8 cellular contexts compared by ENCODE assay signal in the genomic region with DNA sequence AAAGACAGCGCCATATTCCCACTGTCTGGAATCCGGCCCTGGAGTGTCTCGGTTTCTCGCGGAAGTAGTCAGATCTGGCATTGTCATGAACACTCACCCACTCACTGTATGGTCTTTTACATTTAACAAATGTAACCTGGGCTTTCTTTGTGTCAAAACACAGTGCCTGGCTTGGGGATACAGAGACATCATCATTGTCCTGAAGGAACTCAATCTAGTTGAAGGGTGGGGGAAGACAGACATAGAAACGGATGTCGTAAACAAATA. TPM values are rescaled to one million over a fixed set of nuclear protein-coding genes. Genes with fewer than 3 reads are reported as not detected.
DNase-seq lines count a peak whose midpoint lies in the region; ATAC-seq, FAIRE-seq and TF ChIP-seq lines count a peak whose summit lies in the region.

No MANE protein-coding gene starts in this region.

- BruUV-seq in Caco-2 (replicated peaks; lab: Mats Ljungman, UMichigan), result no TSS peak

- peak overlapping the region; percentile 76 for H2AFZ ChIP-seq in fibroblast of lung (ENCODE audit: low read length)

- POLR2A ChIA-PET in Caco-2 (lab: Charles Lee), result no interaction called here

- ATAC-seq in RWPE2 (ENCODE audit: low read depth) (no peak), GM18907 (IDR thresholded peaks at IDR 0.05; ENCODE audit: unreplicated experiment) (no peak)

- peaks cover 11% of the 10 kb centered on the region for H3K4me1 ChIP-seq in Caco-2
- H3K4me1 ChIP-seq in RWPE2 (ENCODE audit: insufficient read depth, poor library complexity, severe bottlenecking), result peaks cover 14% of the 10 kb centered on the region
- H3K4me1 ChIP-seq in fibroblast of lung (ENCODE audit: control insufficient read depth, extremely low read depth, insufficient read depth, low read length), result peaks cover 6% of the 10 kb centered on the region

- H3K27ac ChIP-seq in RWPE2 (ENCODE audit: poor library complexity, severe bottlenecking) (peak overlapping the region; percentile 65), fibroblast of lung (ENCODE audit: insufficient read depth, low read length) (no peak overlapping the region)

- H3K4me1 Mint-ChIP-seq in Caco-2 (ENCODE audit: low read depth, unreplicated experiment) (peaks cover 12% of the 10 kb centered on the region), progenitor cell of endocrine pancreas (ENCODE audit: low read depth) (peaks cover 15% of the 10 kb centered on the region)

- no peak overlapping the region for H3K4me3 ChIP-seq in Caco-2 (ENCODE audit: low read depth, low read length)
- peak overlapping the region; percentile 100 for H3K4me3 ChIP-seq in RWPE2 (ENCODE audit: severe bottlenecking)
- peak overlapping the region; percentile 58 to 73 (median 66) for H3K4me3 ChIP-seq in fibroblast of lung (replicated peaks in 1 of 4; ENCODE audit: control extremely low read depth in 1 of 4, insufficient read depth in 1 of 4, low read depth in 3 of 4, low read length in 4 of 4)

- no peak for TF ChIP-seq POLR2A in GM12891 (IDR thresholded peaks at IDR 0.05; ENCODE audit: low read depth, low read length)

- CTCF ChIA-PET in Caco-2 (lab: Charles Lee), result interaction anchor here (0.9 to 1.7 kb wide), 12 partner anchors 9 to 378 kb away, joined by 3 to 48 read pairs (median 18); no protein-coding TSS in a partner anchor

- intact Hi-C loops in Caco-2 (cut with micrococcal nuclease; ENCODE audit: unreplicated experiment), result loop anchor here (10.0 kb wide), 1 partner anchor 265 kb away; no protein-coding TSS in a partner anchor

- H3K27me3 Mint-ChIP-seq in Caco-2 (ENCODE audit: insufficient read depth, unreplicated experiment) (peaks cover 5% of the 10 kb centered on the region), progenitor cell of endocrine pancreas (peaks cover 50% of the 10 kb centered on the region)

- 0 out of 2 replicates have a peak, but pooled peaks cover 1% of the 10 kb centered on the region for H3K36me3 ChIP-seq in Caco-2 (ENCODE audit: control insufficient read depth, insufficient read depth, low read length)
- peaks cover 30% of the 10 kb centered on the region for H3K36me3 ChIP-seq in RWPE2 (ENCODE audit: low read depth)
- H3K36me3 ChIP-seq in fibroblast of lung (ENCODE audit: control insufficient read depth, insufficient read depth, low read length), result no peaks in the 10 kb centered on the region

- H3K4me3 Mint-ChIP-seq in Caco-2 (ENCODE audit: unreplicated experiment) (peak overlapping the region; percentile 89), progenitor cell of endocrine pancreas (ENCODE audit: low read depth) (peak overlapping the region; percentile 57)

- H3K27ac Mint-ChIP-seq in Caco-2 (ENCODE audit: unreplicated experiment) (no peak overlapping the region), progenitor cell of endocrine pancreas (no peak overlapping the region)

- peaks cover 6% of the 10 kb centered on the region for H3K36me3 Mint-ChIP-seq in Caco-2 (ENCODE audit: insufficient read depth, unreplicated experiment)
- H3K36me3 Mint-ChIP-seq in progenitor cell of endocrine pancreas (ENCODE audit: insufficient read depth), result no peaks in the 10 kb centered on the region

- no peak for FAIRE-seq in GM12891 (lab: Jason Lieb, UNC)

- H3K9ac ChIP-seq in fibroblast of lung (ENCODE audit: insufficient read depth, low read length), result no peak overlapping the region

- H3K9me3 Mint-ChIP-seq in Caco-2 (ENCODE audit: unreplicated experiment), result no peaks in the 10 kb centered on the region
- H3K9me3 Mint-ChIP-seq in progenitor cell of endocrine pancreas (ENCODE audit: low read depth), result no peaks in the 10 kb centered on the region

- TF ChIP-seq CTCF in Caco-2 (IDR thresholded peaks at IDR 0.05; ENCODE audit: insufficient read depth in 1 of 2, low read depth in 1 of 2, low read length in 1 of 2, severe bottlenecking in 1 of 2, unreplicated experiment in 1 of 2) (no peak), RWPE2 (IDR thresholded peaks at IDR 0.05; ENCODE audit: poor library complexity, severe bottlenecking) (no peak), fibroblast of lung (conservative IDR thresholded peaks at IDR 0.05 in 1 of 2, IDR thresholded peaks at IDR 0.05 in 1 of 2; ENCODE audit: low read depth in 1 of 2, low read length in 2 of 2) (no peak), progenitor cell of endocrine pancreas (IDR thresholded peaks at IDR 0.05; ENCODE audit: unreplicated experiment) (no peak)

- peak overlapping the region; percentile 91 for H3K4me2 ChIP-seq in fibroblast of lung (ENCODE audit: extremely low read depth, insufficient read depth, low read length)

- H3K9me3 ChIP-seq in Caco-2 (no peaks in the 10 kb centered on the region), RWPE2 (ENCODE audit: severe bottlenecking) (no peaks in the 10 kb centered on the region), fibroblast of lung (ENCODE audit: control insufficient read depth, insufficient read depth, low read depth, low read length) (no peaks in the 10 kb centered on the region)

- H3K27me3 ChIP-seq in Caco-2 (replicated peaks; ENCODE audit: control insufficient read depth, insufficient read depth, low read length) (no peaks in the 10 kb centered on the region), RWPE2 (ENCODE audit: insufficient read depth, poor library complexity, severe bottlenecking) (no peaks in the 10 kb centered on the region), fibroblast of lung (ENCODE audit: control insufficient read depth, insufficient read depth, low read length) (peaks cover 4% of the 10 kb centered on the region)

- peaks cover 2% of the 10 kb centered on the region for H3K79me2 ChIP-seq in fibroblast of lung (ENCODE audit: control insufficient read depth, insufficient read depth, low read length)

- DNase-seq in Caco-2 (no peak), RWPE2 (ENCODE audit: low spot score) (no peak), fibroblast of lung (ENCODE audit: low read depth in 2 of 2) (no peak), progenitor cell of endocrine pancreas (ENCODE audit: low spot score, unreplicated experiment) (no peak), GM12891 (ENCODE audit: insufficient read length, low spot score) (no peak), NCI-H2227 treated with DMSO at 0.1 percent for 48 hours (lab: John Stamatoyannopoulos, UW) (no peak)
- no peak for DNase-seq in stimulated activated CD4-positive, alpha-beta T cell treated with anti-CD3 and anti-CD28 coated beads, Interleukin-1b, Interleukin-23, amount 100 ng/mL, for 48 hours

- no peaks in the 10 kb centered on the region for H4K20me1 ChIP-seq in fibroblast of lung (ENCODE audit: control insufficient read depth, extremely low read depth, insufficient read depth, low read length)

TF ChIP-seq in GM12891, 5 proteins besides CTCF, POLR2A, EP300 and RAD21:
- TF ChIP-seq POLR2AphosphoS5 (IDR thresholded peaks at IDR 0.05; ENCODE audit: low read depth, low read length) (no peak), PAX5 (IDR thresholded peaks at IDR 0.05; ENCODE audit: insufficient read depth, low read length, severe bottlenecking) (no peak), TAF1 (IDR thresholded peaks at IDR 0.05; ENCODE audit: low read depth, low read length) (no peak), POU2F2 (IDR thresholded peaks at IDR 0.05; ENCODE audit: low read depth, low read length) (no peak), SPI1 (IDR thresholded peaks at IDR 0.05; ENCODE audit: low read depth, low read length) (no peak)

RNA-seq across cellular contexts. Expression of gene NECTIN1, which starts 1.3 kb away (rescaled TPM):
- total RNA-seq in Caco-2 (2022) (60.1 and 63.6 TPM in 2 replicates), fibroblast of lung (2.8 and 3.3 TPM in 2 replicates), progenitor cell of endocrine pancreas (42.1 and 44.8 TPM in 2 replicates)
- polyA plus RNA-seq in fibroblast of lung, result 2.0 and 9.2 TPM in 2 replicates
- polyA plus RNA-seq in fibroblast of lung (2012), result 3.7 and 10.2 TPM in 2 replicates
- polyA minus RNA-seq in fibroblast of lung (ENCODE audit: low replicate concordance), result 21.8 and 42.2 TPM in 2 replicates
- polyA plus RNA-seq in GM12891 (2012; ENCODE audit: low read depth, missing spikeins), result 5.6 TPM
